ENCODE assay signal across 1 cellular context in the genomic region with DNA sequence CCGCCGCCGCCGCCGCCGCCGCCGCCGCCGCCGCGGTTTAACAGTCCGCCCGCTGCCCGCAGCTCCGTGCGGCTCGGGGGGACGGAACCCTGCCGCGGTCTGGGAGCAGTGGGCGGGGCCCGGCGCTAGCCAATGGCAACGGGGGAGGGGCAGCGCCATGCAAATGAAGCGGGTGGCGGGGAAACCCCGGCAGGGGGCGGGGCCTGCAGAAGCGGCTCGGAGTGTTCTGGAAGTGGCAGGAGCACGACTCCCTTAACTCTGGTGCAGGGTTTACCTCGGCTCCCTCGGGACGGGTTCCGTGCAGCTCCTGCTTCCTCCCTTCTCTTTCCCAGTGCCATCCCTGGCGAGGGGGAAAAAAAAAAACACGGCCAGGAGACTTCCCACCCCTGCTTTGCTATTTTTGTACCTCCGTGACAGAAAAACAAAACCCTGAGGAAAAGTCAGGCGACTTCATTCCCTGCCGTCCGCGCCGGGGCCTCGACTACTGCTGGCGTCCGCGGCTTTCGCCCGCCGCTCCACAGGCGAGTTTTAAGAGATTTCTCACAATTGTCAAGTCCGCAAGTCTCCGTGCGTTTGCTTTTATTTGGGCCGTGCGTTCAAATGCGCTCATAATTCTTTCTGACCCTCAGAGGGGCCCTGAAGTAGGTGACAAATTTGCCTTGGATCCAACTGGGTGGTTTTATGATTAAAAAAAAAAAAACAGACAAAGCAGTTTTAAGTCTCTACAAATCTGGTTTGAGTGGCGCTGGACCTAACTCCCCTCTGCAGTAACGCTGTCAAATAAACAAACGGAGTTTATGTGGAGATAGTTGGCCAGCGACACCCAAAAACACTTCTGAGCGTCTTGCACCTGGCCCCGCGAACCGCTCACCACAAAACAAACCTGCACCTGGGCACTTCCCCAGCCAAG.
TF ChIP-seq lines count a peak whose summit lies in the region.

A gene with protein sequence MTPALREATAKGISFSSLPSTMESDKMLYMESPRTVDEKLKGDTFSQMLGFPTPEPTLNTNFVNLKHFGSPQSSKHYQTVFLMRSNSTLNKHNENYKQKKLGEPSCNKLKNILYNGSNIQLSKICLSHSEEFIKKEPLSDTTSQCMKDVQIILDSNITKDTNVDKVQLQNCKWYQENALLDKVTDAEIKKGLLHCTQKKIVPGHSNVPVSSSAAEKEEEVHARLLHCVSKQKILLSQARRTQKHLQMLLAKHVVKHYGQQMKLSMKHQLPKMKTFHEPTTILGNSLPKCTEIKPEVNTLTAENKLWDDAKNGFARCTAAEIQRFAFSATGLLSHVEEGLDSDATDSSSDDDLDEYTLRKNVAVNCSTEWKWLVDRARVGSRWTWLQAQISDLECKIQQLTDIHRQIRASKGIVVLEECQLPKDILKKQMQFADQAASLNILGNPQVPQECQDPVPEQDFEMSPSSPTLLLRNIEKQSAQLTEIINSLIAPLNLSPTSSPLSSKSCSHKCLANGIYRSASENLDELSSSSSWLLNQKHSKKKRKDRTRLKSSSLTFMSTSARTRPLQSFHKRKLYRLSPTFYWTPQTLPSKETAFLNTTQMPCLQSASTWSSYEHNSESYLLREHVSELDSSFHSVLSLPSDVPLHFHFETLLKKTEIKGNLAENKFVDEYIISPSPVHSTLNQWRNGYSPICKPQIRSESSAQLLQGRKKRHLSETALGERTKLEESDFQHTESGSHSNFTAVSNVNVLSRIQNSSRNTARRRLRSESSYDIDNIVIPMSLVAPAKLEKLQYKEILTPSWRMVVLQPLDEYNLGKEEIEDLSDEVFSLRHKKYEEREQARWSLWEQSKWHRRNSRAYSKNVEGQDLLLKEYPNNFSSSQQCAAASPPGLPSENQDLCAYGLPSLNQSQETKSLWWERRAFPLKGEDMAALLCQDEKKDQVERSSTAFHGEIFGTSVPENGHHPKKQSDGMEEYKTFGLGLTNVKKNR (minus strand): TSS at position 101 of the 910 bp plus-strand sequence. CDS start 16,827 bp downstream, outside the sequence.

TF ChIP-seq in HepG2, 621 proteins besides CTCF, POLR2A, EP300 and RAD21 (continued from another document and continues in another):
- TF ChIP-seq SIN3A (IDR thresholded peaks at IDR 0.05; ENCODE audit: borderline replicate concordance, low read depth, low read length): 0 out of 2 replicates have a peak, but pooled peaks have one; percentile 20
- TF ChIP-seq, protein P1, sequence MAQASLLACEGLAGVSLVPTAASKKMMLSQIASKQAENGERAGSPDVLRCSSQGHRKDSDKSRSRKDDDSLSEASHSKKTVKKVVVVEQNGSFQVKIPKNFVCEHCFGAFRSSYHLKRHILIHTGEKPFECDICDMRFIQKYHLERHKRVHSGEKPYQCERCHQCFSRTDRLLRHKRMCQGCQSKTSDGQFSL (CRISPR knock-in tag; IDR thresholded peaks at IDR 0.05): peak; percentile 86; the same call in 1 of the 2 replicates
- 0 out of 2 replicates have a peak, but pooled peaks have one; percentile 54 for TF ChIP-seq ZNF619 (CRISPR knock-in tag; IDR thresholded peaks at IDR 0.05)
- peak; percentile 89; the same call in 1 of the 2 replicates for TF ChIP-seq RELA (CRISPR knock-in tag; IDR thresholded peaks at IDR 0.05)
- no peak for TF ChIP-seq PHB2 (IDR thresholded peaks at IDR 0.05; ENCODE audit: partially characterized antibody)
- TF ChIP-seq ZFY (CRISPR knock-in tag; IDR thresholded peaks at IDR 0.05): peak; percentile 68; the same call in 1 of the 2 replicates
- TF ChIP-seq ZFP36L2 (CRISPR knock-in tag; IDR thresholded peaks at IDR 0.05): no peak
- no peak for TF ChIP-seq HNRNPH1 (optimal IDR thresholded peaks at IDR 0.05; ENCODE audit: low read depth, low read length)
- peak; percentile 77 for TF ChIP-seq ZNF563 (CRISPR knock-in tag; IDR thresholded peaks at IDR 0.05)
- TF ChIP-seq RBAK (CRISPR knock-in tag; IDR thresholded peaks at IDR 0.05): no peak
- no peak for TF ChIP-seq ARNT (IDR thresholded peaks at IDR 0.05)
- TF ChIP-seq, protein P2, sequence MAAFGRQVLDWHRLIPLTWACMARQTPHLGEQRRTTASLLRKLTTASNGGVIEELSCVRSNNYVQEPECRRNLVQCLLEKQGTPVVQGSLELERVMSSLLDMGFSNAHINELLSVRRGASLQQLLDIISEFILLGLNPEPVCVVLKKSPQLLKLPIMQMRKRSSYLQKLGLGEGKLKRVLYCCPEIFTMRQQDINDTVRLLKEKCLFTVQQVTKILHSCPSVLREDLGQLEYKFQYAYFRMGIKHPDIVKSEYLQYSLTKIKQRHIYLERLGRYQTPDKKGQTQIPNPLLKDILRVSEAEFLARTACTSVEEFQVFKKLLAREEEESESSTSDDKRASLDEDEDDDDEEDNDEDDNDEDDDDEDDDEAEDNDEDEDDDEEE (CRISPR knock-in tag; IDR thresholded peaks at IDR 0.05): peak; percentile 47; the same call in 1 of the 2 replicates
- no peak for TF ChIP-seq ZNF33B (CRISPR knock-in tag; IDR thresholded peaks at IDR 0.05)
- TF ChIP-seq, protein P3, sequence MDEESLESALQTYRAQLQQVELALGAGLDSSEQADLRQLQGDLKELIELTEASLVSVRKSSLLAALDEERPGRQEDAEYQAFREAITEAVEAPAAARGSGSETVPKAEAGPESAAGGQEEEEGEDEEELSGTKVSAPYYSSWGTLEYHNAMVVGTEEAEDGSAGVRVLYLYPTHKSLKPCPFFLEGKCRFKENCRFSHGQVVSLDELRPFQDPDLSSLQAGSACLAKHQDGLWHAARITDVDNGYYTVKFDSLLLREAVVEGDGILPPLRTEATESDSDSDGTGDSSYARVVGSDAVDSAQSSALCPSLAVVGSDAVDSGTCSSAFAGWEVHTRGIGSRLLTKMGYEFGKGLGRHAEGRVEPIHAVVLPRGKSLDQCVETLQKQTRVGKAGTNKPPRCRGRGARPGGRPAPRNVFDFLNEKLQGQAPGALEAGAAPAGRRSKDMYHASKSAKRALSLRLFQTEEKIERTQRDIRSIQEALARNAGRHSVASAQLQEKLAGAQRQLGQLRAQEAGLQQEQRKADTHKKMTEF (CRISPR knock-in tag; IDR thresholded peaks at IDR 0.05): peak; percentile 62; the same call in 1 of the 2 replicates
- TF ChIP-seq IRF2 (CRISPR knock-in tag; IDR thresholded peaks at IDR 0.05): 0 out of 2 replicates have a peak, but pooled peaks have one; percentile 29
- no peak for TF ChIP-seq SATB2 (CRISPR knock-in tag; IDR thresholded peaks at IDR 0.05)
- TF ChIP-seq, protein P4, sequence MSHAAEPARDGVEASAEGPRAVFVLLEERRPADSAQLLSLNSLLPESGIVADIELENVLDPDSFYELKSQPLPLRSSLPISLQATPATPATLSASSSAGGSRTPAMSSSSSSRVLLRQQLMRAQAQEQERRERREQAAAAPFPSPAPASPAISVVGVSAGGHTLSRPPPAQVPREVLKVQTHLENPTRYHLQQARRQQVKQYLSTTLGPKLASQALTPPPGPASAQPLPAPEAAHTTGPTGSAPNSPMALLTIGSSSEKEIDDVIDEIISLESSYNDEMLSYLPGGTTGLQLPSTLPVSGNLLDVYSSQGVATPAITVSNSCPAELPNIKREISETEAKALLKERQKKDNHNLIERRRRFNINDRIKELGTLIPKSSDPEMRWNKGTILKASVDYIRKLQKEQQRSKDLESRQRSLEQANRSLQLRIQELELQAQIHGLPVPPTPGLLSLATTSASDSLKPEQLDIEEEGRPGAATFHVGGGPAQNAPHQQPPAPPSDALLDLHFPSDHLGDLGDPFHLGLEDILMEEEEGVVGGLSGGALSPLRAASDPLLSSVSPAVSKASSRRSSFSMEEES (CRISPR knock-in tag; IDR thresholded peaks at IDR 0.05): 0 out of 2 replicates have a peak, but pooled peaks have one; percentile 9
- TF ChIP-seq, protein P5, sequence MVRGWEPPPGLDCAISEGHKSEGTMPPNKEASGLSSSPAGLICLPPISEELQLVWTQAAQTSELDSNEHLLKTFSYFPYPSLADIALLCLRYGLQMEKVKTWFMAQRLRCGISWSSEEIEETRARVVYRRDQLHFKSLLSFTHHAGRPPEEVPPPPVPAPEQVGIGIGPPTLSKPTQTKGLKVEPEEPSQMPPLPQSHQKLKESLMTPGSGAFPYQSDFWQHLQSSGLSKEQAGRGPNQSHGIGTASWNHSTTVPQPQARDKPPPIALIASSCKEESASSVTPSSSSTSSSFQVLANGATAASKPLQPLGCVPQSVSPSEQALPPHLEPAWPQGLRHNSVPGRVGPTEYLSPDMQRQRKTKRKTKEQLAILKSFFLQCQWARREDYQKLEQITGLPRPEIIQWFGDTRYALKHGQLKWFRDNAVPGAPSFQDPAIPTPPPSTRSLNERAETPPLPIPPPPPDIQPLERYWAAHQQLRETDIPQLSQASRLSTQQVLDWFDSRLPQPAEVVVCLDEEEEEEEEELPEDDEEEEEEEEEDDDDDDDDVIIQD (CRISPR knock-in tag; IDR thresholded peaks at IDR 0.05; ENCODE audit: low read depth): no peak
- TF ChIP-seq, protein P6, sequence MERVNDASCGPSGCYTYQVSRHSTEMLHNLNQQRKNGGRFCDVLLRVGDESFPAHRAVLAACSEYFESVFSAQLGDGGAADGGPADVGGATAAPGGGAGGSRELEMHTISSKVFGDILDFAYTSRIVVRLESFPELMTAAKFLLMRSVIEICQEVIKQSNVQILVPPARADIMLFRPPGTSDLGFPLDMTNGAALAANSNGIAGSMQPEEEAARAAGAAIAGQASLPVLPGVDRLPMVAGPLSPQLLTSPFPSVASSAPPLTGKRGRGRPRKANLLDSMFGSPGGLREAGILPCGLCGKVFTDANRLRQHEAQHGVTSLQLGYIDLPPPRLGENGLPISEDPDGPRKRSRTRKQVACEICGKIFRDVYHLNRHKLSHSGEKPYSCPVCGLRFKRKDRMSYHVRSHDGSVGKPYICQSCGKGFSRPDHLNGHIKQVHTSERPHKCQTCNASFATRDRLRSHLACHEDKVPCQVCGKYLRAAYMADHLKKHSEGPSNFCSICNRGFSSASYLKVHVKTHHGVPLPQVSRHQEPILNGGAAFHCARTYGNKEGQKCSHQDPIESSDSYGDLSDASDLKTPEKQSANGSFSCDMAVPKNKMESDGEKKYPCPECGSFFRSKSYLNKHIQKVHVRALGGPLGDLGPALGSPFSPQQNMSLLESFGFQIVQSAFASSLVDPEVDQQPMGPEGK (CRISPR knock-in tag; IDR thresholded peaks at IDR 0.05): no peak
- TF ChIP-seq, protein P7, sequence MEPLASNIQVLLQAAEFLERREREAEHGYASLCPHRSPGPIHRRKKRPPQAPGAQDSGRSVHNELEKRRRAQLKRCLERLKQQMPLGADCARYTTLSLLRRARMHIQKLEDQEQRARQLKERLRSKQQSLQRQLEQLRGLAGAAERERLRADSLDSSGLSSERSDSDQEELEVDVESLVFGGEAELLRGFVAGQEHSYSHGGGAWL (CRISPR knock-in tag; IDR thresholded peaks at IDR 0.05): 0 out of 2 replicates have a peak, but pooled peaks have one; percentile 21
- TF ChIP-seq, protein P8, sequence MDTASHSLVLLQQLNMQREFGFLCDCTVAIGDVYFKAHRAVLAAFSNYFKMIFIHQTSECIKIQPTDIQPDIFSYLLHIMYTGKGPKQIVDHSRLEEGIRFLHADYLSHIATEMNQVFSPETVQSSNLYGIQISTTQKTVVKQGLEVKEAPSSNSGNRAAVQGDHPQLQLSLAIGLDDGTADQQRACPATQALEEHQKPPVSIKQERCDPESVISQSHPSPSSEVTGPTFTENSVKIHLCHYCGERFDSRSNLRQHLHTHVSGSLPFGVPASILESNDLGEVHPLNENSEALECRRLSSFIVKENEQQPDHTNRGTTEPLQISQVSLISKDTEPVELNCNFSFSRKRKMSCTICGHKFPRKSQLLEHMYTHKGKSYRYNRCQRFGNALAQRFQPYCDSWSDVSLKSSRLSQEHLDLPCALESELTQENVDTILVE (CRISPR knock-in tag; IDR thresholded peaks at IDR 0.05): peak; percentile 28; the same call in 1 of the 2 replicates
- TF ChIP-seq ZNF761 (CRISPR knock-in tag; conservative IDR thresholded peaks at IDR 0.05): 0 out of 2 replicates have a peak, but pooled peaks have one; percentile 53
- no peak for TF ChIP-seq TOPORS (CRISPR knock-in tag; IDR thresholded peaks at IDR 0.05)
- no peak for TF ChIP-seq GABPA (IDR thresholded peaks at IDR 0.05; ENCODE audit: low read depth, low read length)
- no peak for TF ChIP-seq GABPA (CRISPR knock-in tag; IDR thresholded peaks at IDR 0.05; ENCODE audit: low read depth)
- TF ChIP-seq ZNF431 (CRISPR knock-in tag; IDR thresholded peaks at IDR 0.05; ENCODE audit: borderline replicate concordance, low read depth): no peak
- TF ChIP-seq ETV6 (CRISPR knock-in tag; conservative IDR thresholded peaks at IDR 0.05): 0 out of 2 replicates have a peak, but pooled peaks have one; percentile 33
- TF ChIP-seq, protein P9, sequence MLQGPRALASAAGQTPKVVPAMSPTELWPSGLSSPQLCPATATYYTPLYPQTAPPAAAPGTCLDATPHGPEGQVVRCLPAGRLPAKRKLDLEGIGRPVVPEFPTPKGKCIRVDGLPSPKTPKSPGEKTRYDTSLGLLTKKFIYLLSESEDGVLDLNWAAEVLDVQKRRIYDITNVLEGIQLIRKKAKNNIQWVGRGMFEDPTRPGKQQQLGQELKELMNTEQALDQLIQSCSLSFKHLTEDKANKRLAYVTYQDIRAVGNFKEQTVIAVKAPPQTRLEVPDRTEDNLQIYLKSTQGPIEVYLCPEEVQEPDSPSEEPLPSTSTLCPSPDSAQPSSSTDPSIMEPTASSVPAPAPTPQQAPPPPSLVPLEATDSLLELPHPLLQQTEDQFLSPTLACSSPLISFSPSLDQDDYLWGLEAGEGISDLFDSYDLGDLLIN (CRISPR knock-in tag; IDR thresholded peaks at IDR 0.05; ENCODE audit: borderline replicate concordance): peak; percentile 70; the same call in 1 of the 2 replicates
- peak; percentile 65; the same call in 1 of the 2 replicates for TF ChIP-seq KDM4B (CRISPR knock-in tag; IDR thresholded peaks at IDR 0.05)
